In genomic region chr18:61699397-61700090, GRCh38 we compare ENCODE assay signal across 20 cellular contexts.
DNase-seq lines count a peak whose midpoint lies in the region; ATAC-seq, FAIRE-seq and TF ChIP-seq lines count a peak whose summit lies in the region.
"Had no signal": no experiment of that assay in that cellular context is flagged by ENCODE, and none has a peak within 500 bp of the region (broad histone marks: within the 10 kb centered on the region; RNA-seq: fewer than 3 reads in every experiment).

No MANE protein-coding gene starts in this region.

- H3K4me1 Mint-ChIP-seq in astrocyte (ENCODE audit: low read depth, unreplicated experiment) (no peaks in the 10 kb centered on the region), endodermal cell (peaks cover 4% of the 10 kb centered on the region)
- H3K4me1 Mint-ChIP-seq: B cell had no signal

- H3K4me2 ChIP-seq in astrocyte (ENCODE audit: low read length): no peak overlapping the region

- H3K36me3 Mint-ChIP-seq in astrocyte (ENCODE audit: low read depth, unreplicated experiment): no peaks in the 10 kb centered on the region
- H3K36me3 Mint-ChIP-seq in endodermal cell (ENCODE audit: low read depth): peaks cover 11% of the 10 kb centered on the region

- TF ChIP-seq CTCF in right atrium auricular region (IDR thresholded peaks at IDR 0.05): no peak
- TF ChIP-seq CTCF in astrocyte (IDR thresholded peaks at IDR 0.05; ENCODE audit: insufficient read depth, low read depth, low read length): no peak
- TF ChIP-seq CTCF in foreskin keratinocyte (conservative IDR thresholded peaks at IDR 0.05): no peak
- TF ChIP-seq CTCF in endodermal cell (conservative IDR thresholded peaks at IDR 0.05): no peak

- H3K27me3 ChIP-seq in right atrium auricular region: no peaks in the 10 kb centered on the region
- H3K27me3 ChIP-seq in astrocyte (ENCODE audit: insufficient read depth, low read length): no peaks in the 10 kb centered on the region
- no peaks in the 10 kb centered on the region for H3K27me3 ChIP-seq in foreskin keratinocyte
- H3K27me3 ChIP-seq in endodermal cell (ENCODE audit: control insufficient read depth, insufficient read depth, low read length, poor library complexity, severe bottlenecking): no peaks in the 10 kb centered on the region

- H4K20me1 ChIP-seq in astrocyte (ENCODE audit: insufficient read depth, low read length): no peaks in the 10 kb centered on the region

- H3K9ac ChIP-seq in astrocyte (ENCODE audit: low read length) (no peak overlapping the region), endodermal cell (ENCODE audit: extremely low read depth, low read length, poor library complexity, severe bottlenecking) (no peak overlapping the region)

- H3K9me3 Mint-ChIP-seq in astrocyte (ENCODE audit: unreplicated experiment) (peaks cover 10% of the 10 kb centered on the region), endodermal cell (peaks cover 33% of the 10 kb centered on the region)
- H3K9me3 Mint-ChIP-seq: CD4-positive, alpha-beta T cell had no signal

- H3K9me3 ChIP-seq in right atrium auricular region (peaks cover 0 to 8% of the 10 kb centered on the region in 2 donors), astrocyte (ENCODE audit: insufficient read depth, low read depth, low read length) (peaks cover 4% of the 10 kb centered on the region), endodermal cell (ENCODE audit: control insufficient read depth, low read length) (peaks cover 36% of the 10 kb centered on the region)

- H3K79me2 ChIP-seq in astrocyte (ENCODE audit: insufficient read depth, low read length): no peaks in the 10 kb centered on the region

- 90 to 96% methylated on average over 2 to 4 of the region's 4 CpGs for WGBS in endodermal cell (ENCODE audit: insufficient coverage in 1 of 2, insufficient read length in 1 of 2), 2 experiments

- no peak overlapping the region for H3K4me3 ChIP-seq in right atrium auricular region
- H3K4me3 ChIP-seq in astrocyte (ENCODE audit: insufficient read depth, low read depth, low read length): no peak overlapping the region
- H3K4me3 ChIP-seq in endodermal cell (ENCODE audit: low read length): no peak overlapping the region
- H3K4me3 ChIP-seq: K562 had no signal

- no peak overlapping the region for H2AFZ ChIP-seq in astrocyte (ENCODE audit: low read depth, low read length)

- FAIRE-seq in astrocyte (lab: Jason Lieb, UNC): peak; percentile 74
- FAIRE-seq: G401.6, GM12892, GM19239, K562 had no signal

- DNase-seq in Right ventricle myocardium inferior (ENCODE audit: missing footprints) (peak; percentile 64), right atrium auricular region (ENCODE audit: low spot score) (no peak), astrocyte (ENCODE audit: low read depth) (no peak), foreskin keratinocyte (peak; percentile 49 to 60), endodermal cell (no peak)
- DNase-seq: ACHN; C1 segment of cervical spinal cord; Calu3; CD4-positive, alpha-beta T cell; DMS 273 treated with DMSO at 0.1 percent for 48 hours; HCEC 1CT; HFFc6 had no signal

- ATAC-seq in Right ventricle myocardium inferior: no peak
- no peak for ATAC-seq in foreskin keratinocyte
- ATAC-seq in HG03378 (IDR thresholded peaks at IDR 0.05; ENCODE audit: unreplicated experiment): no peak
- no peak for ATAC-seq in HG03045 (IDR thresholded peaks at IDR 0.05; ENCODE audit: unreplicated experiment)
- ATAC-seq: K562 had no signal

- no peak overlapping the region for H3K27ac Mint-ChIP-seq in astrocyte (ENCODE audit: unreplicated experiment)
- no peak overlapping the region for H3K27ac Mint-ChIP-seq in endodermal cell
- H3K27ac Mint-ChIP-seq: B cell; CD4-positive, alpha-beta T cell; HFFc6 had no signal

- no peaks in the 10 kb centered on the region for H3K27me3 Mint-ChIP-seq in astrocyte (ENCODE audit: low read depth, unreplicated experiment)
- no peaks in the 10 kb centered on the region for H3K27me3 Mint-ChIP-seq in endodermal cell (ENCODE audit: insufficient read depth)
- H3K27me3 Mint-ChIP-seq: B cell had no signal

- intact Hi-C loops in Right ventricle myocardium inferior (cut with DNase I): no loop called here

- H3K4me1 ChIP-seq in right atrium auricular region: no peaks in the 10 kb centered on the region
- H3K4me1 ChIP-seq in astrocyte (ENCODE audit: insufficient read depth, low read length): peaks cover 8% of the 10 kb centered on the region
- peaks cover 3% of the 10 kb centered on the region for H3K4me1 ChIP-seq in foreskin keratinocyte
- peaks cover 2% of the 10 kb centered on the region for H3K4me1 ChIP-seq in endodermal cell (ENCODE audit: control insufficient read depth, insufficient read depth, low read length)

- H3K36me3 ChIP-seq in right atrium auricular region: no peaks in the 10 kb centered on the region
- H3K36me3 ChIP-seq in astrocyte (ENCODE audit: insufficient read depth, low read length): no peaks in the 10 kb centered on the region
- no peaks in the 10 kb centered on the region for H3K36me3 ChIP-seq in endodermal cell (ENCODE audit: control insufficient read depth, insufficient read depth, low read length)

- no peak overlapping the region for H3K27ac ChIP-seq in right atrium auricular region
- H3K27ac ChIP-seq in astrocyte (ENCODE audit: low read depth, low read length): no peak overlapping the region
- no peak overlapping the region for H3K27ac ChIP-seq in foreskin keratinocyte
- no peak overlapping the region for H3K27ac ChIP-seq in endodermal cell (ENCODE audit: low read depth, low read length)
- H3K27ac ChIP-seq: HL-60 had no signal

- H3K4me3 Mint-ChIP-seq in astrocyte (ENCODE audit: unreplicated experiment) (no peak overlapping the region), endodermal cell (no peak overlapping the region)
- H3K4me3 Mint-ChIP-seq: B cell; CD4-positive, alpha-beta T cell; HFFc6 had no signal

Comparison
In these comparisons a context has a peak if more than half of its experiments do, and no peak if none do; other contexts are left out.
1. DNase-seq: peak in Right ventricle myocardium inferior (single experiment) and foreskin keratinocyte (2 of 2); none in right atrium auricular region (single experiment), astrocyte (single experiment) and endodermal cell (single experiment).